ENCODE assay signal across 12 cellular contexts in the genomic region with DNA sequence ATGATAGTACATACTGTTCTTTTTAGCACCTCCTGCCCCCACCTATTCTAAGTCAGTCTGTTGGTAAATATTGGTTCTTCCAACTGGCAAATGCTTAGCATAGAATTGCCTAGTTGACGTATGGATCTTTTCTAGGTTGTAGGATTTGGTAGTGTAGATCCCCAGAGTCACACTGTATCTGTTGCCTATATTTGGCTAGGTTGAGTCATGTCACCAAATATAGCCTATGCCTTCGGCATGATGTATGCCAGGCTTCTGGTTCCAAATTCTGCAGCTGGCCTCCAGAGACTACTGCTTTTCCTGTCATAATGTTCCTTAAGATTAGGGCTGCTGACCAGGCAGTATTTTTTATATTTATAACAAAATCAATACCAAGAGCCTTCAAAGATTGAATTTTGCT. TPM values are rescaled to one million over a fixed set of nuclear protein-coding genes. Genes with fewer than 3 reads are reported as not detected.
DNase-seq lines count a peak whose midpoint lies in the region; ATAC-seq and TF ChIP-seq lines count a peak whose summit lies in the region.
"Had no signal": no experiment of that assay in that cellular context is flagged by ENCODE, and none has a peak within 500 bp of the region (broad histone marks: within the 10 kb centered on the region; RNA-seq: fewer than 3 reads in every experiment).

No MANE protein-coding gene starts in this region.

- WGBS in IMR-90 (ENCODE audit: extremely low coverage in 2 of 2, insufficient read length in 1 of 2), 2 experiments, result 17% methylated on average over 1 of the region's 2 CpGs; no CpG with 5 or more reads in 1 of the 2 experiments
- 73 to 79% methylated on average over 2 of the region's 2 CpGs for WGBS in sigmoid colon, 2 donors

- intact Hi-C loops in IMR-90 (cut with micrococcal nuclease), result loop anchor here (5.0 kb wide), 1 partner anchor 36 kb away; no protein-coding TSS in a partner anchor
- intact Hi-C loops in sigmoid colon (cut with DNase I), result no loop called here

- CTCF ChIA-PET in IMR-90 (lab: Yijun Ruan, JAX), result interaction anchor here (1.2 to 2.6 kb wide), 4 partner anchors 12 to 310 kb away, joined by 3 to 16 read pairs (median 4); no protein-coding TSS in a partner anchor

- peaks cover 2% of the 10 kb centered on the region; the same call in 1 of the 2 replicates for H3K36me3 ChIP-seq in IMR-90 (ENCODE audit: control insufficient read depth, insufficient read depth, low read length)
- H3K36me3 ChIP-seq in cardiac muscle cell, result no peaks in the 10 kb centered on the region
- H3K36me3 ChIP-seq in sigmoid colon, result no peaks in the 10 kb centered on the region
- no peaks in the 10 kb centered on the region for H3K36me3 ChIP-seq in Karpas-422 (ENCODE audit: insufficient read depth, low read length)

- no peaks in the 10 kb centered on the region for H3K27me3 ChIP-seq in IMR-90 (ENCODE audit: control insufficient read depth, insufficient read depth, low read length)
- no peaks in the 10 kb centered on the region for H3K27me3 ChIP-seq in cardiac muscle cell
- no peaks in the 10 kb centered on the region for H3K27me3 ChIP-seq in sigmoid colon
- H3K27me3 ChIP-seq in Karpas-422 (ENCODE audit: low read length), result no peaks in the 10 kb centered on the region

- no peak overlapping the region for H3K4me3 Mint-ChIP-seq in activated T-helper 17 cell treated with anti-CD3 and anti-CD28 coated beads, Interleukin-2, amount 50 U/mL, for 72 hours
- H3K4me3 Mint-ChIP-seq: activated B cell treated with CpG ODN at 0.5 μM for 24 hours; neural crest cell; stimulated activated naive CD8-positive, alpha-beta T cell treated with anti-CD3 and anti-CD28 coated beads, Interleukin-15, Interleukin-2, amounts not matched to agents 100 ng/mL and 50 ng/mL, for 24 hours had no signal

- DNase-seq in IMR-90, result peak; percentile 66
- DNase-seq in astrocyte of the spinal cord (ENCODE audit: low read depth, low spot score), result peak; percentile 45
- DNase-seq in cardiac muscle cell (ENCODE audit: low read depth in 1 of 2, low spot score in 1 of 2), result peak; percentile 19 to 59
- no peak for DNase-seq in sigmoid colon
- DNase-seq in medulla oblongata (ENCODE audit: extremely low spot score), result no peak
- no peak for DNase-seq in NCI-H1105 treated with DMSO at 0.1 percent for 48 hours (lab: John Stamatoyannopoulos, UW)
- DNase-seq in Karpas-422, result no peak
- DNase-seq: activated B cell treated with CpG ODN at 0.5 μM for 24 hours; stimulated activated CD4-positive, alpha-beta T cell treated with anti-CD3 and anti-CD28 coated beads, Interleukin-1b, Interleukin-23, amount 100 ng/mL, for 48 hours had no signal

- BruUV-seq in IMR-90 (replicated peaks; lab: Mats Ljungman, UMichigan), result no TSS peak

- no peak for TF ChIP-seq RAD21 in IMR-90 (IDR thresholded peaks at IDR 0.05; ENCODE audit: low read length)

- peak overlapping the region; percentile 33 for H2BK5ac ChIP-seq in IMR-90 (ENCODE audit: low read depth, low read length, poor library complexity, severe bottlenecking)

- POLR2A ChIA-PET in IMR-90 (lab: Charles Lee; ENCODE audit: unreplicated experiment), result no interaction called here

- no peak overlapping the region for H3K9ac ChIP-seq in IMR-90 (ENCODE audit: low read depth, low read length)
- no peak overlapping the region for H3K9ac ChIP-seq in Karpas-422 (ENCODE audit: low read length)

- H3K4me2 ChIP-seq in IMR-90 (ENCODE audit: low read depth, low read length) (peak overlapping the region; percentile 32; the same call in 1 of the 2 replicates), Karpas-422 (ENCODE audit: low read depth, low read length, poor library complexity, severe bottlenecking) (no peak overlapping the region)

- ATAC-seq in IMR-90 (ENCODE audit: low read depth), result peak; percentile 66
- ATAC-seq in activated T-helper 17 cell treated with anti-CD3 and anti-CD28 coated beads, Interleukin-2, amount 50 U/mL, for 72 hours (replicated peaks), result no peak

- peaks cover 7% of the 10 kb centered on the region for H3K4me1 Mint-ChIP-seq in activated T-helper 17 cell treated with anti-CD3 and anti-CD28 coated beads, Interleukin-2, amount 50 U/mL, for 72 hours

- H2AK9ac ChIP-seq in IMR-90 (replicated peaks; ENCODE audit: low read depth, low read length, poor library complexity), result no peak overlapping the region

- no peak overlapping the region for H3K56ac ChIP-seq in IMR-90 (ENCODE audit: extremely low read depth, insufficient read depth, low read length)

- H3K36me3 Mint-ChIP-seq in activated T-helper 17 cell treated with anti-CD3 and anti-CD28 coated beads, Interleukin-2, amount 50 U/mL, for 72 hours (ENCODE audit: low read depth), result peaks cover under 1% of the 10 kb centered on the region

- no peak overlapping the region for H3K4me3 ChIP-seq in IMR-90 (ENCODE audit: insufficient read depth, low read depth, low read length)
- H3K4me3 ChIP-seq in astrocyte of the spinal cord (ENCODE audit: low read depth, low read length), result no peak overlapping the region
- H3K4me3 ChIP-seq in cardiac muscle cell, result no peak overlapping the region
- H3K4me3 ChIP-seq in sigmoid colon, result no peak overlapping the region
- no peak overlapping the region for H3K4me3 ChIP-seq in Karpas-422 (ENCODE audit: low read length)

- H3K4me1 ChIP-seq in IMR-90 (ENCODE audit: control insufficient read depth, insufficient read depth, low read length), result peaks cover 10% of the 10 kb centered on the region; the same call in 1 of the 2 replicates
- H3K4me1 ChIP-seq in cardiac muscle cell (ENCODE audit: low read depth), result peaks cover 53% of the 10 kb centered on the region
- peaks cover 0 to 61% (median 49%) of the 10 kb centered on the region in 4 donors for H3K4me1 ChIP-seq in sigmoid colon
- peaks cover 5% of the 10 kb centered on the region; the same call in 1 of the 2 replicates for H3K4me1 ChIP-seq in Karpas-422 (ENCODE audit: low read length)

- no peaks in the 10 kb centered on the region for H3K27me3 Mint-ChIP-seq in activated T-helper 17 cell treated with anti-CD3 and anti-CD28 coated beads, Interleukin-2, amount 50 U/mL, for 72 hours
- H3K27me3 Mint-ChIP-seq: activated B cell treated with CpG ODN at 0.5 μM for 24 hours; stimulated activated naive CD8-positive, alpha-beta T cell treated with anti-CD3 and anti-CD28 coated beads, Interleukin-15, Interleukin-2, amounts not matched to agents 100 ng/mL and 50 ng/mL, for 24 hours had no signal

- no peak overlapping the region for H2AK5ac ChIP-seq in IMR-90 (ENCODE audit: low read depth, low read length)

- no peak for TF ChIP-seq CTCF in IMR-90 (conservative IDR thresholded peaks at IDR 0.05; ENCODE audit: low read depth, low read length)
- TF ChIP-seq CTCF in astrocyte of the spinal cord (IDR thresholded peaks at IDR 0.05; ENCODE audit: low read depth, low read length), result no peak
- no peak for TF ChIP-seq CTCF in cardiac muscle cell (IDR thresholded peaks at IDR 0.05; ENCODE audit: low read depth, low read length)
- TF ChIP-seq CTCF in sigmoid colon (IDR thresholded peaks at IDR 0.05), result no peak

- peaks cover 6% of the 10 kb centered on the region; the same call in 1 of the 2 replicates for H3K9me1 ChIP-seq in IMR-90 (ENCODE audit: insufficient read depth, low read length)

- TF ChIP-seq EP300 in sigmoid colon (IDR thresholded peaks at IDR 0.05), result peak in 2 of 4 donors; percentile 31 to 38

- H2BK120ac ChIP-seq in IMR-90 (ENCODE audit: low read depth, low read length), result no peak overlapping the region

- no peak overlapping the region for H4K8ac ChIP-seq in IMR-90 (ENCODE audit: low read depth in 2 of 2, low read length in 2 of 2)

- no peak overlapping the region for H4K5ac ChIP-seq in IMR-90 (ENCODE audit: low read depth, low read length)

- TF ChIP-seq POLR2A in IMR-90 (IDR thresholded peaks at IDR 0.05; ENCODE audit: low read depth, low read length) (no peak), sigmoid colon (IDR thresholded peaks at IDR 0.05) (no peak)

- H3K4ac ChIP-seq in IMR-90 (ENCODE audit: low read depth, low read length), result no peak overlapping the region

- H3K18ac ChIP-seq in IMR-90 (ENCODE audit: low read depth, low read length), result no peak overlapping the region

- in situ Hi-C loops in IMR-90 (cut with MboI; ENCODE audit: low sequenced_read_pairs) (no loop called here), astrocyte of the spinal cord (cut with HindIII; ENCODE audit: low sequenced_read_pairs) (no loop called here)

- H2AFZ ChIP-seq in IMR-90 (replicated peaks; ENCODE audit: low read length, poor library complexity) (no peak overlapping the region), Karpas-422 (ENCODE audit: low read length) (no peak overlapping the region)

- no peak overlapping the region for H3K14ac ChIP-seq in IMR-90 (replicated peaks; ENCODE audit: low read depth, low read length)

- H4K91ac ChIP-seq in IMR-90 (ENCODE audit: insufficient read depth, low read depth, low read length), result no peak overlapping the region

- no peak overlapping the region for H3K23ac ChIP-seq in IMR-90 (ENCODE audit: low read depth, low read length)

- no peaks in the 10 kb centered on the region for H3K79me2 ChIP-seq in Karpas-422 (ENCODE audit: low read length)

- no peak overlapping the region for H2BK15ac ChIP-seq in IMR-90 (ENCODE audit: low read depth, low read length)

- dilution Hi-C loops in IMR-90 (cut with HindIII; ENCODE audit: low sequenced_read_pairs, unreplicated experiment), result no loop called here

- H4K20me1 ChIP-seq in IMR-90 (ENCODE audit: insufficient read depth, low read length) (no peaks in the 10 kb centered on the region), Karpas-422 (ENCODE audit: insufficient read depth, low read depth, low read length) (no peaks in the 10 kb centered on the region)

- H3K9me2 ChIP-seq in Karpas-422 (replicated peaks; ENCODE audit: insufficient read depth, low read length), result no peaks in the 10 kb centered on the region

- H3K9me3 Mint-ChIP-seq in activated T-helper 17 cell treated with anti-CD3 and anti-CD28 coated beads, Interleukin-2, amount 50 U/mL, for 72 hours, result no peaks in the 10 kb centered on the region
- H3K9me3 Mint-ChIP-seq: activated B cell treated with CpG ODN at 0.5 μM for 24 hours; neural crest cell; stimulated activated naive CD8-positive, alpha-beta T cell treated with anti-CD3 and anti-CD28 coated beads, Interleukin-15, Interleukin-2, amounts not matched to agents 100 ng/mL and 50 ng/mL, for 24 hours had no signal

- no peak overlapping the region for H2BK20ac ChIP-seq in IMR-90 (ENCODE audit: low read depth, low read length)

- peaks cover 19 to 46% of the 10 kb centered on the region in 2 experiments for H3K79me1 ChIP-seq in IMR-90 (ENCODE audit: low read depth in 1 of 2, low read length in 2 of 2)

- H3K27ac ChIP-seq in IMR-90 (ENCODE audit: insufficient read depth, low read length), result no peak overlapping the region
- H3K27ac ChIP-seq in cardiac muscle cell, result peak overlapping the region; percentile 95
- peak overlapping the region; percentile 48 to 91 (median 73) for H3K27ac ChIP-seq in sigmoid colon
- no peak overlapping the region for H3K27ac ChIP-seq in Karpas-422 (ENCODE audit: low read length)

- H3K9me3 ChIP-seq in IMR-90 (ENCODE audit: control insufficient read depth, insufficient read depth, low read length), result no peaks in the 10 kb centered on the region
- no peaks in the 10 kb centered on the region for H3K9me3 ChIP-seq in cardiac muscle cell (ENCODE audit: low read depth)
- no peaks in the 10 kb centered on the region for H3K9me3 ChIP-seq in sigmoid colon
- no peaks in the 10 kb centered on the region for H3K9me3 ChIP-seq in Karpas-422 (ENCODE audit: low read length)

- no peak overlapping the region for H3K27ac Mint-ChIP-seq in activated T-helper 17 cell treated with anti-CD3 and anti-CD28 coated beads, Interleukin-2, amount 50 U/mL, for 72 hours
- H3K27ac Mint-ChIP-seq: activated B cell treated with CpG ODN at 0.5 μM for 24 hours; stimulated activated naive CD8-positive, alpha-beta T cell treated with anti-CD3 and anti-CD28 coated beads, Interleukin-15, Interleukin-2, amounts not matched to agents 100 ng/mL and 50 ng/mL, for 24 hours had no signal

RNA-seq across cellular contexts. Expression of a gene that starts 38.2 kb away (rescaled TPM):
- total RNA-seq in IMR-90 (2012; rRNA removed) (22.6 and 24.2 TPM in 2 replicates), cardiac muscle cell (52.9 and 65.2 TPM in 2 replicates), sigmoid colon (10 to 100 TPM; 27.8 to 66.2 (median 32.0) TPM)
- polyA plus RNA-seq in IMR-90 (2012; rRNA removed) (7.8 and 8.5 TPM in 2 replicates), cardiac muscle cell (23.8 and 33.6 TPM in 2 replicates), sigmoid colon (10 to 100 TPM in 1 of 3 donors, 1 to 10 TPM in 2; 6.0 to 10.3 (median 8.4) TPM)
- polyA plus RNA-seq in IMR-90 (2012; cell fraction: cytosol; rRNA removed), result 2.8 and 2.9 TPM in 2 replicates
- 3.1 and 21.7 TPM in 2 replicates for polyA plus RNA-seq in IMR-90 (2012; cell fraction: nucleus; rRNA removed; ENCODE audit: low replicate concordance)
- total RNA-seq in activated T-helper 17 cell treated with anti-CD3 and anti-CD28 coated beads, Interleukin-2, amount 50 U/mL, for 72 hours, result 10 to 100 TPM; 13.3 to 15.6 TPM
- total RNA-seq in Karpas-422 (2014; rRNA removed; shearing (Covaris generic); ENCODE audit: low replicate concordance), result 1.4 and 3.5 TPM in 2 replicates

Comparison
In these comparisons a context has a peak if more than half of its experiments do, and no peak if none do; other contexts are left out.
1. DNase-seq: peak in IMR-90 (single experiment), astrocyte of the spinal cord (single experiment) and cardiac muscle cell (2 of 2); none in sigmoid colon (single experiment), medulla oblongata (single experiment), NCI-H1105 treated with DMSO at 0.1 percent for 48 hours (single experiment) and Karpas-422 (single experiment).
2. H3K27ac ChIP-seq: peak in cardiac muscle cell (single experiment) and sigmoid colon (4 of 4); none in IMR-90 (single experiment) and Karpas-422 (single experiment).